In the genomic region with DNA sequence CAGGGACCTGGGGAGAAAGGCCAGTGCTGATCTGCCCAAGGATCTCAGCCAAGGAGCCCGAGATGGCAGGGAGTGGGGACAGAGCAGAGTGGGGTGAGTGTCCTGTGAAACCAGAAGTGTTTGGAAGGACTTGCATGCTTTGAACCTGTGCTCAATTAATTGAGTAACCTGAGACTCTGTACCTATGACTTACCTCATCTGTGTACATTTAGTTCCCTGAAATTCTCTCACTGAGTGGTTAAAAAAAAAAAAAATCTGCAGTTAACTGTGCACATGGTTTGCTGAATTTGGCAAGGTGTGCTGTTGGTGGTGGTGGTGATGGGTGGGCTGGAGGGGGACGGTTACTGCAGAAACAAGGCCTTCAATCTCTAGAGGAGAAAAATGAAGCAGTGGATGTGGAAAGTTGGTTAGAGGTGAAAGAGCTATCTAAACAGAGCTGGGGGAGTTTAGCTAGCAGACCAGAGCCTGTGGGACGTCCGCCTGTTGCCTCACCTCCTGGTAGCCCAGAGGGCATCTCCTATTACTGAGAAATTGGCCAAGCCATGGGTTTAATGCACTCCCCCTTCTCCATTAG, we compare ENCODE assay signal across 1 cellular context.
A peak's percentile ranks its signal among the peaks of the same experiment; 100 is the strongest.
TF ChIP-seq lines count a peak whose summit lies in the region.

No MANE protein-coding gene starts in this region.

TF ChIP-seq in HepG2, 621 proteins besides CTCF, POLR2A, EP300 and RAD21 (continued from another document and continues in another):
- TF ChIP-seq, protein P1, sequence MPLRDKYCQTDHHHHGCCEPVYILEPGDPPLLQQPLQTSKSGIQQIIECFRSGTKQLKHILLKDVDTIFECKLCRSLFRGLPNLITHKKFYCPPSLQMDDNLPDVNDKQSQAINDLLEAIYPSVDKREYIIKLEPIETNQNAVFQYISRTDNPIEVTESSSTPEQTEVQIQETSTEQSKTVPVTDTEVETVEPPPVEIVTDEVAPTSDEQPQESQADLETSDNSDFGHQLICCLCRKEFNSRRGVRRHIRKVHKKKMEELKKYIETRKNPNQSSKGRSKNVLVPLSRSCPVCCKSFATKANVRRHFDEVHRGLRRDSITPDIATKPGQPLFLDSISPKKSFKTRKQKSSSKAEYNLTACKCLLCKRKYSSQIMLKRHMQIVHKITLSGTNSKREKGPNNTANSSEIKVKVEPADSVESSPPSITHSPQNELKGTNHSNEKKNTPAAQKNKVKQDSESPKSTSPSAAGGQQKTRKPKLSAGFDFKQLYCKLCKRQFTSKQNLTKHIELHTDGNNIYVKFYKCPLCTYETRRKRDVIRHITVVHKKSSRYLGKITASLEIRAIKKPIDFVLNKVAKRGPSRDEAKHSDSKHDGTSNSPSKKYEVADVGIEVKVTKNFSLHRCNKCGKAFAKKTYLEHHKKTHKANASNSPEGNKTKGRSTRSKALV (CRISPR knock-in tag; IDR thresholded peaks at IDR 0.05), result no peak
- TF ChIP-seq KAT8 (CRISPR knock-in tag; IDR thresholded peaks at IDR 0.05) (0 out of 2 replicates have a peak, but pooled peaks have one; percentile 39), XRCC5 (optimal IDR thresholded peaks at IDR 0.05; ENCODE audit: low read length) (no peak), ZNF713 (CRISPR knock-in tag; IDR thresholded peaks at IDR 0.05) (no peak), ZNF598 (CRISPR knock-in tag; IDR thresholded peaks at IDR 0.05; ENCODE audit: borderline replicate concordance) (no peak), MXD4 (CRISPR knock-in tag; IDR thresholded peaks at IDR 0.05) (no peak), RNF2 (conservative IDR thresholded peaks at IDR 0.05; ENCODE audit: low read depth) (no peak), NFIB (CRISPR knock-in tag; IDR thresholded peaks at IDR 0.05; ENCODE audit: borderline replicate concordance) (no peak), SNRNP70 (IDR thresholded peaks at IDR 0.05; ENCODE audit: low read depth, low read length) (no peak), ZNF382 (CRISPR knock-in tag; IDR thresholded peaks at IDR 0.05; ENCODE audit: borderline replicate concordance) (no peak), ZNF331 (CRISPR knock-in tag; IDR thresholded peaks at IDR 0.05) (no peak), MEIS1 (CRISPR knock-in tag; IDR thresholded peaks at IDR 0.05; ENCODE audit: borderline replicate concordance) (no peak), TRIM24 (CRISPR knock-in tag; IDR thresholded peaks at IDR 0.05) (no peak), ISL2 (CRISPR knock-in tag; IDR thresholded peaks at IDR 0.05) (peak; percentile 34; the same call in 1 of the 2 replicates), ZNF335 (CRISPR knock-in tag; IDR thresholded peaks at IDR 0.05) (no peak), GFI1 (CRISPR knock-in tag; IDR thresholded peaks at IDR 0.05; ENCODE audit: borderline replicate concordance) (peak; percentile 56; the same call in 1 of the 2 replicates), ZNF501 (CRISPR knock-in tag; IDR thresholded peaks at IDR 0.05) (no peak), ZNF333 (CRISPR knock-in tag; IDR thresholded peaks at IDR 0.05; ENCODE audit: borderline replicate concordance) (no peak), JUND (CRISPR knock-in tag; IDR thresholded peaks at IDR 0.05) (no peak), ZNF263 (CRISPR knock-in tag; IDR thresholded peaks at IDR 0.05) (no peak), ZBTB21 (CRISPR knock-in tag; IDR thresholded peaks at IDR 0.05) (no peak), ZNF10 (CRISPR knock-in tag; IDR thresholded peaks at IDR 0.05; ENCODE audit: borderline replicate concordance, low read depth) (no peak), MXI1 (IDR thresholded peaks at IDR 0.05; ENCODE audit: borderline replicate concordance, low read depth, low read length) (no peak; the same call in 2 of the 3 replicates), U2AF2 (IDR thresholded peaks at IDR 0.05; ENCODE audit: low read depth, low read length) (no peak), FOXA3 (CRISPR knock-in tag; IDR thresholded peaks at IDR 0.05) (peak; percentile 70), NFE2L2 (IDR thresholded peaks at IDR 0.05; ENCODE audit: low read length) (no peak)
- TF ChIP-seq, protein P2, sequence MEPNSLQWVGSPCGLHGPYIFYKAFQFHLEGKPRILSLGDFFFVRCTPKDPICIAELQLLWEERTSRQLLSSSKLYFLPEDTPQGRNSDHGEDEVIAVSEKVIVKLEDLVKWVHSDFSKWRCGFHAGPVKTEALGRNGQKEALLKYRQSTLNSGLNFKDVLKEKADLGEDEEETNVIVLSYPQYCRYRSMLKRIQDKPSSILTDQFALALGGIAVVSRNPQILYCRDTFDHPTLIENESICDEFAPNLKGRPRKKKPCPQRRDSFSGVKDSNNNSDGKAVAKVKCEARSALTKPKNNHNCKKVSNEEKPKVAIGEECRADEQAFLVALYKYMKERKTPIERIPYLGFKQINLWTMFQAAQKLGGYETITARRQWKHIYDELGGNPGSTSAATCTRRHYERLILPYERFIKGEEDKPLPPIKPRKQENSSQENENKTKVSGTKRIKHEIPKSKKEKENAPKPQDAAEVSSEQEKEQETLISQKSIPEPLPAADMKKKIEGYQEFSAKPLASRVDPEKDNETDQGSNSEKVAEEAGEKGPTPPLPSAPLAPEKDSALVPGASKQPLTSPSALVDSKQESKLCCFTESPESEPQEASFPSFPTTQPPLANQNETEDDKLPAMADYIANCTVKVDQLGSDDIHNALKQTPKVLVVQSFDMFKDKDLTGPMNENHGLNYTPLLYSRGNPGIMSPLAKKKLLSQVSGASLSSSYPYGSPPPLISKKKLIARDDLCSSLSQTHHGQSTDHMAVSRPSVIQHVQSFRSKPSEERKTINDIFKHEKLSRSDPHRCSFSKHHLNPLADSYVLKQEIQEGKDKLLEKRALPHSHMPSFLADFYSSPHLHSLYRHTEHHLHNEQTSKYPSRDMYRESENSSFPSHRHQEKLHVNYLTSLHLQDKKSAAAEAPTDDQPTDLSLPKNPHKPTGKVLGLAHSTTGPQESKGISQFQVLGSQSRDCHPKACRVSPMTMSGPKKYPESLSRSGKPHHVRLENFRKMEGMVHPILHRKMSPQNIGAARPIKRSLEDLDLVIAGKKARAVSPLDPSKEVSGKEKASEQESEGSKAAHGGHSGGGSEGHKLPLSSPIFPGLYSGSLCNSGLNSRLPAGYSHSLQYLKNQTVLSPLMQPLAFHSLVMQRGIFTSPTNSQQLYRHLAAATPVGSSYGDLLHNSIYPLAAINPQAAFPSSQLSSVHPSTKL (CRISPR knock-in tag; IDR thresholded peaks at IDR 0.05), result peak; percentile 67
- TF ChIP-seq, protein P3, sequence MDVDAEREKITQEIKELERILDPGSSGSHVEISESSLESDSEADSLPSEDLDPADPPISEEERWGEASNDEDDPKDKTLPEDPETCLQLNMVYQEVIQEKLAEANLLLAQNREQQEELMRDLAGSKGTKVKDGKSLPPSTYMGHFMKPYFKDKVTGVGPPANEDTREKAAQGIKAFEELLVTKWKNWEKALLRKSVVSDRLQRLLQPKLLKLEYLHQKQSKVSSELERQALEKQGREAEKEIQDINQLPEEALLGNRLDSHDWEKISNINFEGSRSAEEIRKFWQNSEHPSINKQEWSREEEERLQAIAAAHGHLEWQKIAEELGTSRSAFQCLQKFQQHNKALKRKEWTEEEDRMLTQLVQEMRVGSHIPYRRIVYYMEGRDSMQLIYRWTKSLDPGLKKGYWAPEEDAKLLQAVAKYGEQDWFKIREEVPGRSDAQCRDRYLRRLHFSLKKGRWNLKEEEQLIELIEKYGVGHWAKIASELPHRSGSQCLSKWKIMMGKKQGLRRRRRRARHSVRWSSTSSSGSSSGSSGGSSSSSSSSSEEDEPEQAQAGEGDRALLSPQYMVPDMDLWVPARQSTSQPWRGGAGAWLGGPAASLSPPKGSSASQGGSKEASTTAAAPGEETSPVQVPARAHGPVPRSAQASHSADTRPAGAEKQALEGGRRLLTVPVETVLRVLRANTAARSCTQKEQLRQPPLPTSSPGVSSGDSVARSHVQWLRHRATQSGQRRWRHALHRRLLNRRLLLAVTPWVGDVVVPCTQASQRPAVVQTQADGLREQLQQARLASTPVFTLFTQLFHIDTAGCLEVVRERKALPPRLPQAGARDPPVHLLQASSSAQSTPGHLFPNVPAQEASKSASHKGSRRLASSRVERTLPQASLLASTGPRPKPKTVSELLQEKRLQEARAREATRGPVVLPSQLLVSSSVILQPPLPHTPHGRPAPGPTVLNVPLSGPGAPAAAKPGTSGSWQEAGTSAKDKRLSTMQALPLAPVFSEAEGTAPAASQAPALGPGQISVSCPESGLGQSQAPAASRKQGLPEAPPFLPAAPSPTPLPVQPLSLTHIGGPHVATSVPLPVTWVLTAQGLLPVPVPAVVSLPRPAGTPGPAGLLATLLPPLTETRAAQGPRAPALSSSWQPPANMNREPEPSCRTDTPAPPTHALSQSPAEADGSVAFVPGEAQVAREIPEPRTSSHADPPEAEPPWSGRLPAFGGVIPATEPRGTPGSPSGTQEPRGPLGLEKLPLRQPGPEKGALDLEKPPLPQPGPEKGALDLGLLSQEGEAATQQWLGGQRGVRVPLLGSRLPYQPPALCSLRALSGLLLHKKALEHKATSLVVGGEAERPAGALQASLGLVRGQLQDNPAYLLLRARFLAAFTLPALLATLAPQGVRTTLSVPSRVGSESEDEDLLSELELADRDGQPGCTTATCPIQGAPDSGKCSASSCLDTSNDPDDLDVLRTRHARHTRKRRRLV (CRISPR knock-in tag; IDR thresholded peaks at IDR 0.05), result peak; percentile 24; the same call in 1 of the 2 replicates
- TF ChIP-seq, protein P4, sequence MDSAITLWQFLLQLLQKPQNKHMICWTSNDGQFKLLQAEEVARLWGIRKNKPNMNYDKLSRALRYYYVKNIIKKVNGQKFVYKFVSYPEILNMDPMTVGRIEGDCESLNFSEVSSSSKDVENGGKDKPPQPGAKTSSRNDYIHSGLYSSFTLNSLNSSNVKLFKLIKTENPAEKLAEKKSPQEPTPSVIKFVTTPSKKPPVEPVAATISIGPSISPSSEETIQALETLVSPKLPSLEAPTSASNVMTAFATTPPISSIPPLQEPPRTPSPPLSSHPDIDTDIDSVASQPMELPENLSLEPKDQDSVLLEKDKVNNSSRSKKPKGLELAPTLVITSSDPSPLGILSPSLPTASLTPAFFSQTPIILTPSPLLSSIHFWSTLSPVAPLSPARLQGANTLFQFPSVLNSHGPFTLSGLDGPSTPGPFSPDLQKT (CRISPR knock-in tag; IDR thresholded peaks at IDR 0.05; ENCODE audit: borderline replicate concordance), result no peak
- TF ChIP-seq, protein P5, sequence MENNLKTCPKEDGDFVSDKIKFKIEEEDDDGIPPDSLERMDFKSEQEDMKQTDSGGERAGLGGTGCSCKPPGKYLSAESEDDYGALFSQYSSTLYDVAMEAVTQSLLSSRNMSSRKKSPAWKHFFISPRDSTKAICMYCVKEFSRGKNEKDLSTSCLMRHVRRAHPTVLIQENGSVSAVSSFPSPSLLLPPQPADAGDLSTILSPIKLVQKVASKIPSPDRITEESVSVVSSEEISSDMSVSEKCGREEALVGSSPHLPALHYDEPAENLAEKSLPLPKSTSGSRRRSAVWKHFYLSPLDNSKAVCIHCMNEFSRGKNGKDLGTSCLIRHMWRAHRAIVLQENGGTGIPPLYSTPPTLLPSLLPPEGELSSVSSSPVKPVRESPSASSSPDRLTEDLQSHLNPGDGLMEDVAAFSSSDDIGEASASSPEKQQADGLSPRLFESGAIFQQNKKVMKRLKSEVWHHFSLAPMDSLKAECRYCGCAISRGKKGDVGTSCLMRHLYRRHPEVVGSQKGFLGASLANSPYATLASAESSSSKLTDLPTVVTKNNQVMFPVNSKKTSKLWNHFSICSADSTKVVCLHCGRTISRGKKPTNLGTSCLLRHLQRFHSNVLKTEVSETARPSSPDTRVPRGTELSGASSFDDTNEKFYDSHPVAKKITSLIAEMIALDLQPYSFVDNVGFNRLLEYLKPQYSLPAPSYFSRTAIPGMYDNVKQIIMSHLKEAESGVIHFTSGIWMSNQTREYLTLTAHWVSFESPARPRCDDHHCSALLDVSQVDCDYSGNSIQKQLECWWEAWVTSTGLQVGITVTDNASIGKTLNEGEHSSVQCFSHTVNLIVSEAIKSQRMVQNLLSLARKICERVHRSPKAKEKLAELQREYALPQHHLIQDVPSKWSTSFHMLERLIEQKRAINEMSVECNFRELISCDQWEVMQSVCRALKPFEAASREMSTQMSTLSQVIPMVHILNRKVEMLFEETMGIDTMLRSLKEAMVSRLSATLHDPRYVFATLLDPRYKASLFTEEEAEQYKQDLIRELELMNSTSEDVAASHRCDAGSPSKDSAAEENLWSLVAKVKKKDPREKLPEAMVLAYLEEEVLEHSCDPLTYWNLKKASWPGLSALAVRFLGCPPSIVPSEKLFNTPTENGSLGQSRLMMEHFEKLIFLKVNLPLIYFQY (CRISPR knock-in tag; IDR thresholded peaks at IDR 0.05; ENCODE audit: borderline replicate concordance), result no peak
- TF ChIP-seq, protein P6, sequence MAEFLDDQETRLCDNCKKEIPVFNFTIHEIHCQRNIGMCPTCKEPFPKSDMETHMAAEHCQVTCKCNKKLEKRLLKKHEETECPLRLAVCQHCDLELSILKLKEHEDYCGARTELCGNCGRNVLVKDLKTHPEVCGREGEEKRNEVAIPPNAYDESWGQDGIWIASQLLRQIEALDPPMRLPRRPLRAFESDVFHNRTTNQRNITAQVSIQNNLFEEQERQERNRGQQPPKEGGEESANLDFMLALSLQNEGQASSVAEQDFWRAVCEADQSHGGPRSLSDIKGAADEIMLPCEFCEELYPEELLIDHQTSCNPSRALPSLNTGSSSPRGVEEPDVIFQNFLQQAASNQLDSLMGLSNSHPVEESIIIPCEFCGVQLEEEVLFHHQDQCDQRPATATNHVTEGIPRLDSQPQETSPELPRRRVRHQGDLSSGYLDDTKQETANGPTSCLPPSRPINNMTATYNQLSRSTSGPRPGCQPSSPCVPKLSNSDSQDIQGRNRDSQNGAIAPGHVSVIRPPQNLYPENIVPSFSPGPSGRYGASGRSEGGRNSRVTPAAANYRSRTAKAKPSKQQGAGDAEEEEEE (CRISPR knock-in tag; IDR thresholded peaks at IDR 0.05; ENCODE audit: borderline replicate concordance), result no peak
- TF ChIP-seq, protein P7, sequence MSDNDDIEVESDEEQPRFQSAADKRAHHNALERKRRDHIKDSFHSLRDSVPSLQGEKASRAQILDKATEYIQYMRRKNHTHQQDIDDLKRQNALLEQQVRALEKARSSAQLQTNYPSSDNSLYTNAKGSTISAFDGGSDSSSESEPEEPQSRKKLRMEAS (IDR thresholded peaks at IDR 0.05), result peak; percentile 40; the same call in 1 of the 2 replicates
- TF ChIP-seq, protein P8, sequence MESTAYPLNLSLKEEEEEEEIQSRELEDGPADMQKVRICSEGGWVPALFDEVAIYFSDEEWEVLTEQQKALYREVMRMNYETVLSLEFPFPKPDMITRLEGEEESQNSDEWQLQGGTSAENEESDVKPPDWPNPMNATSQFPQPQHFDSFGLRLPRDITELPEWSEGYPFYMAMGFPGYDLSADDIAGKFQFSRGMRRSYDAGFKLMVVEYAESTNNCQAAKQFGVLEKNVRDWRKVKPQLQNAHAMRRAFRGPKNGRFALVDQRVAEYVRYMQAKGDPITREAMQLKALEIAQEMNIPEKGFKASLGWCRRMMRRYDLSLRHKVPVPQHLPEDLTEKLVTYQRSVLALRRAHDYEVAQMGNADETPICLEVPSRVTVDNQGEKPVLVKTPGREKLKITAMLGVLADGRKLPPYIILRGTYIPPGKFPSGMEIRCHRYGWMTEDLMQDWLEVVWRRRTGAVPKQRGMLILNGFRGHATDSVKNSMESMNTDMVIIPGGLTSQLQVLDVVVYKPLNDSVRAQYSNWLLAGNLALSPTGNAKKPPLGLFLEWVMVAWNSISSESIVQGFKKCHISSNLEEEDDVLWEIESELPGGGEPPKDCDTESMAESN (CRISPR knock-in tag; conservative IDR thresholded peaks at IDR 0.05), result no peak
- TF ChIP-seq, protein P9, sequence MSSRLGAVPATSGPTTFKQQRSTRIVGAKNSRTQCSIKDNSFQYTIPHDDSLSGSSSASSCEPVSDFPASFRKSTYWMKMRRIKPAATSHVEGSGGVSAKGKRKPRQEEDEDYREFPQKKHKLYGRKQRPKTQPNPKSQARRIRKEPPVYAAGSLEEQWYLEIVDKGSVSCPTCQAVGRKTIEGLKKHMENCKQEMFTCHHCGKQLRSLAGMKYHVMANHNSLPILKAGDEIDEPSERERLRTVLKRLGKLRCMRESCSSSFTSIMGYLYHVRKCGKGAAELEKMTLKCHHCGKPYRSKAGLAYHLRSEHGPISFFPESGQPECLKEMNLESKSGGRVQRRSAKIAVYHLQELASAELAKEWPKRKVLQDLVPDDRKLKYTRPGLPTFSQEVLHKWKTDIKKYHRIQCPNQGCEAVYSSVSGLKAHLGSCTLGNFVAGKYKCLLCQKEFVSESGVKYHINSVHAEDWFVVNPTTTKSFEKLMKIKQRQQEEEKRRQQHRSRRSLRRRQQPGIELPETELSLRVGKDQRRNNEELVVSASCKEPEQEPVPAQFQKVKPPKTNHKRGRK (CRISPR knock-in tag; IDR thresholded peaks at IDR 0.05), result no peak
